ENCODE assay signal across 9 cellular contexts in the genomic region with DNA sequence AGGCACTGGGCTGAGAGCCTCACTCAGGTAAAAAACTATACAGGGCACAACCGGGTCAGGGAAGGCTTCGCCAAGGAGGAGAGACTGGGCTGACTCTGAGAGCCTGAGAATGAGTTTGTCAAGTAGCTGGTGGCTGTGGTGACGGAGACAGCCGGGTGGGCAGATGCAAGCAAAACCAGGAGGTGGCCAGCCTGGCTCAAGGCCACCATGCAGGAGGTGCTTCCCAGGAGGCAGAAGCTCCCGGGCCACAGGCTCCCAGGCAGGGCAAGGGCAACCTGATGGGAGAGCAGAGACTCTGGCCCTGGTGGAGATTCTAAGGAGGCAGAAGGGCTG. TPM values are rescaled to one million over a fixed set of nuclear protein-coding genes. Genes with fewer than 3 reads are reported as not detected.
DNase-seq lines count a peak whose midpoint lies in the region; ATAC-seq and TF ChIP-seq lines count a peak whose summit lies in the region.
"Had no signal": no experiment of that assay in that cellular context is flagged by ENCODE, and none has a peak within 500 bp of the region (broad histone marks: within the 10 kb centered on the region; RNA-seq: fewer than 3 reads in every experiment).

No MANE protein-coding gene starts in this region.

- ATAC-seq in SK-N-SH treated with all-trans-retinoic acid at 6 μM for 48 hours = peak; percentile 45

- H3K36me3 ChIP-seq in skeletal muscle tissue (ENCODE audit: control insufficient read depth in 3 of 3, insufficient read depth in 3 of 3, low read length in 3 of 3) = no peaks in the 10 kb centered on the region
- H3K36me3 ChIP-seq in transverse colon = no peaks in the 10 kb centered on the region

- H3K4me3 Mint-ChIP-seq in immature natural killer cell = peak overlapping the region; percentile 46 to 75 (median 65)

- H3K27ac Mint-ChIP-seq in immature natural killer cell = no peak overlapping the region
- H3K27ac Mint-ChIP-seq: activated CD8-positive, alpha-beta T cell treated with anti-CD3 and anti-CD28 coated beads, Interleukin-2, amount 10 ng/mL, durations not matched to agents 7 days and 5 days had no signal

- H3K9me3 Mint-ChIP-seq in immature natural killer cell = no peaks in the 10 kb centered on the region

- H3K27me3 Mint-ChIP-seq in immature natural killer cell (ENCODE audit: low read depth in 3 of 3) = peaks cover 16 to 27% (median 23%) of the 10 kb centered on the region in 3 donors

- in situ Hi-C loops in transverse colon (cut with MboI; ENCODE audit: low pct_ligation_motif_present in 1 of 4, low pct_unique_long_range_greater_than_20kb in 1 of 4, low sequenced_read_pairs in 3 of 4) = loop anchor here in 3 of 4 donors (5.0 to 10.0 kb wide), 3 partner anchors 332 to 342 kb away; no protein-coding TSS in a partner anchor

- no peak for TF ChIP-seq CTCF in transverse colon (IDR thresholded peaks at IDR 0.05)

- H3K4me1 ChIP-seq in skeletal muscle tissue (ENCODE audit: control insufficient read depth in 3 of 3, insufficient read depth in 3 of 3, low read length in 3 of 3) = peaks cover 20 to 22% (median 21%) of the 10 kb centered on the region in 3 donors
- H3K4me1 ChIP-seq in transverse colon = peaks cover 3 to 39% (median 32%) of the 10 kb centered on the region in 4 donors

- no peaks in the 10 kb centered on the region for H3K9me3 ChIP-seq in skeletal muscle tissue (ENCODE audit: control insufficient read depth in 3 of 3, low read length in 3 of 3)
- H3K9me3 ChIP-seq in transverse colon = no peaks in the 10 kb centered on the region

- H3K27me3 ChIP-seq in skeletal muscle tissue (ENCODE audit: control insufficient read depth in 3 of 3, insufficient read depth in 3 of 3, low read length in 3 of 3) (peaks cover 39 to 54% (median 42%) of the 10 kb centered on the region in 3 donors), transverse colon (peaks cover 94% of the 10 kb centered on the region)

- H3K27ac ChIP-seq in skeletal muscle tissue (ENCODE audit: low read depth, low read length) (no peak overlapping the region), transverse colon (no peak overlapping the region)

- DNase-seq in NCI-H82 (lab: John Stamatoyannopoulos, UW) = peak; percentile 49
- DNase-seq in NCI-H82 treated with DMSO at 0.1 percent for 48 hours (lab: John Stamatoyannopoulos, UW; ENCODE audit: unreplicated experiment) = no peak
- no peak for DNase-seq in immature natural killer cell
- DNase-seq in stimulated activated CD4-positive, alpha-beta T cell treated with anti-CD3 and anti-CD28 coated beads, Interleukin-1b, Interleukin-23, amount 100 ng/mL, for 48 hours = no peak
- DNase-seq in A172 (ENCODE audit: low spot score) = no peak
- DNase-seq in transverse colon = no peak

- peak overlapping the region in 1 of 3 donors; percentile 33 for H3K9ac ChIP-seq in skeletal muscle tissue (ENCODE audit: low read depth in 1 of 3, low read length in 3 of 3)

- H3K4me3 ChIP-seq in skeletal muscle tissue (ENCODE audit: low read length in 3 of 3) (peak overlapping the region; percentile 29 to 48 (median 38)), transverse colon (peak overlapping the region in 1 of 4 donors; percentile 5)

- intact Hi-C loops in transverse colon (cut with DNase I; ENCODE audit: low total_unique reads) = no loop called here

- H3K4me1 Mint-ChIP-seq in immature natural killer cell = peaks cover 18 to 21% of the 10 kb centered on the region in 2 donors

- H3K36me3 Mint-ChIP-seq in immature natural killer cell = no peaks in the 10 kb centered on the region

- no peak for TF ChIP-seq EP300 in transverse colon (IDR thresholded peaks at IDR 0.05; ENCODE audit: low read depth)

- TF ChIP-seq POLR2A in transverse colon (IDR thresholded peaks at IDR 0.05) = no peak

- WGBS in transverse colon (ENCODE audit: low coverage in 1 of 2), 2 donors = 25% methylated on average over 5 of the region's 5 CpGs; no CpG with 5 or more reads in 1 of the 2 donors

TF ChIP-seq in SK-N-SH treated with all-trans-retinoic acid at 6 μM for 48 hours, 23 proteins besides CTCF, POLR2A, EP300 and RAD21:
- TF ChIP-seq GLIS3 (CRISPR knock-in tag; IDR thresholded peaks at IDR 0.05) (no peak), TOX (CRISPR knock-in tag; IDR thresholded peaks at IDR 0.05; ENCODE audit: borderline replicate concordance) (no peak), ZNF565 (CRISPR knock-in tag; conservative IDR thresholded peaks at IDR 0.05; ENCODE audit: low read depth) (no peak), BACH2 (CRISPR knock-in tag; IDR thresholded peaks at IDR 0.05; ENCODE audit: borderline replicate concordance) (no peak)

RNA-seq across cellular contexts. Expression of gene INHBB, which starts 2.9 kb away (rescaled TPM):
- not detected for polyA plus RNA-seq in immature natural killer cell
- total RNA-seq in skeletal muscle tissue (1.0 TPM), transverse colon (1 to 10 TPM in 1 of 4 donors, under 1 TPM in 2, not detected in 1; 0.20 to 1.1 (median 0.41) TPM)
- total RNA-seq in A172 (2014; rRNA removed; shearing (Covaris generic)) = 0.16 and 0.17 TPM in 2 replicates
- total RNA-seq: activated CD8-positive, alpha-beta T cell treated with anti-CD3 and anti-CD28 coated beads, Interleukin-2, amount 10 ng/mL, durations not matched to agents 7 days and 5 days had no signal
